In the genomic region with DNA sequence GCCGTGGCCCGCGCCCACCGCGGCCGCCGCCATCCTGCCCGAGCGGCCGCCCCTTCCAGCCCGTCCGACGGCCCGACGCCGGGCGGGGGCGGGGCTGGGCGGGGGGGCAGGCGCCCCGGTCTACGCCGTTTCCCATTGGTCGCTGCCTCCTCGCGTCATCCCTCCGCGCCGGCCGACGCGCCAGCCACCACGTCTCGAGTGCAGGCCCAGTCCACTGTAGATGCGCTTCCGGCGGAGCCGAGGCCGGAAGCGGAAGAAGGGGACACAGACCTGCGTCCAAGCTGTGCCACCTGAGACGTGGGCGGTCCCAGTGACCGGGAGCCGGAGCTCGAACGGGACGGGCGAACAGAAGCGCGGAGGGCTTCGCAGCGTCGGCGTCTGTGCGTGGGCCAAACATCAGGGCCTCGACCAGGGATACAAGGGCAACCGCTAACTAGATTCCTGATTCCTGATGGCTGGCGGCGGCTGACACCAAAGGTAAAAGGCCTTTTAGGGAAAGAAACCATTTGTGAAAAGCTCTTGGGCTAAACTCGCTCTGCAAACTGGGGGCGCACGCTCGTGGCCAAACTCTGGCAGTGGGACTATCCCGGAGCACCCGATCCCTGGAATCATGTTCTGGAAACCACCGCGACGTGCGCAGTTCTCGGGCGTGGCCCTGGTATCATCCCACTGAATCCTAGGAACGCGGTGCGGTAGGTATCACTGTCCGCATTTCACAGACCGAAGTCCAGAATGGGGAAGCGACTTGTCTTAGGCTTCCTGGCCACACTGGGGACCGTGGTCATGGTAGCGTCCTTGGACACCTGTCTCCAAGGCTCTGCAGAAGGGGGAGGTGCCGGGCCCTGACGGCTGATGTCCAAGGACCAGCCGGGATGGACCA, we compare ENCODE assay signal across 8 cellular contexts. TPM values are rescaled to one million over a fixed set of nuclear protein-coding genes. Genes with fewer than 3 reads are reported as not detected.
A peak's percentile ranks its signal among the peaks of the same experiment; 100 is the strongest.
DNase-seq lines count a peak whose midpoint lies in the region; ATAC-seq and TF ChIP-seq lines count a peak whose summit lies in the region.

TSS of gene SLC35E1 (minus strand) at position 84 of the 880 bp plus-strand sequence. CDS start at position 33, 51 bp downstream.

- peak; percentile 76 for ATAC-seq in GM19395 (IDR thresholded peaks at IDR 0.05; ENCODE audit: unreplicated experiment)
- peak; percentile 58 for ATAC-seq in HG03558 (IDR thresholded peaks at IDR 0.05; ENCODE audit: extremely low read depth, unreplicated experiment)
- ATAC-seq in left lung = peak; percentile 88

- no peak for TF ChIP-seq CTCF in left lung (IDR thresholded peaks at IDR 0.05)

- peaks cover 52% of the 10 kb centered on the region for H3K4me1 Mint-ChIP-seq in dendritic cell treated with granulocyte-macrophage colony-stimulating factor and Interleukin-4, amounts not matched to agents 40 ng/mL and 50 ng/mL, for 4 days (ENCODE audit: low read depth)

- peak within 1 kb of the TSS; percentile 93 for H3K27ac Mint-ChIP-seq in dendritic cell treated with granulocyte-macrophage colony-stimulating factor and Interleukin-4, amounts not matched to agents 40 ng/mL and 50 ng/mL, for 4 days

- H3K36me3 Mint-ChIP-seq in dendritic cell treated with granulocyte-macrophage colony-stimulating factor and Interleukin-4, amounts not matched to agents 40 ng/mL and 50 ng/mL, for 4 days (ENCODE audit: low read depth) = peaks cover 90% of the 10 kb centered on the region

- H3K4me1 ChIP-seq in left lung = peaks cover 35 to 52% of the 10 kb centered on the region in 2 donors

- H3K27me3 Mint-ChIP-seq in dendritic cell treated with granulocyte-macrophage colony-stimulating factor and Interleukin-4, amounts not matched to agents 40 ng/mL and 50 ng/mL, for 4 days = no peaks in the 10 kb centered on the region

- H3K9me3 Mint-ChIP-seq in dendritic cell treated with granulocyte-macrophage colony-stimulating factor and Interleukin-4, amounts not matched to agents 40 ng/mL and 50 ng/mL, for 4 days = no peaks in the 10 kb centered on the region

- no peaks in the 10 kb centered on the region for H3K9me3 ChIP-seq in left lung

- peak within 1 kb of the TSS; percentile 95 for H3K4me3 ChIP-seq in left lung

- H3K36me3 ChIP-seq in left lung = peaks cover 0 to 50% of the 10 kb centered on the region in 2 donors

- intact Hi-C loops in dendritic cell treated with granulocyte-macrophage colony-stimulating factor and Interleukin-4, amounts not matched to agents 40 ng/mL and 50 ng/mL, for 4 days (cut with micrococcal nuclease) = loop anchor here (1.0 to 5.0 kb wide), 3 partner anchors 12 to 55 kb away; partner anchors contain the start of genes CHERP and MED26
- intact Hi-C loops in left lung (cut with DNase I) = loop anchor here in 1 of 2 donors (10.0 kb wide), 1 partner anchor 52 kb away; the partner anchor contains the start of gene MED26

- DNase-seq in CD1c-positive myeloid dendritic cell (ENCODE audit: extremely low spot score) = peak; percentile 97
- DNase-seq in NCI-H748 (lab: John Stamatoyannopoulos, UW; ENCODE audit: unreplicated experiment) = peak; percentile 96
- peak; percentile 86 for DNase-seq in activated CD4-positive, alpha-beta T cell treated with anti-CD3 and anti-CD28 coated beads, Interleukin-2, amount 50 U/mL, for 4 hours
- DNase-seq in left lung = peak; percentile 96 to 97
- DNase-seq in stimulated activated CD4-positive, alpha-beta T cell treated with anti-CD3 and anti-CD28 coated beads, Interleukin-2, amount 100 ng/mL, for 4 hours (ENCODE audit: low read depth) = peak; percentile 85

- peak within 1 kb of the TSS; percentile 94 for H3K4me3 Mint-ChIP-seq in dendritic cell treated with granulocyte-macrophage colony-stimulating factor and Interleukin-4, amounts not matched to agents 40 ng/mL and 50 ng/mL, for 4 days

- H3K27ac ChIP-seq in left lung = peak within 1 kb of the TSS; percentile 58 to 88

- H3K27me3 ChIP-seq in left lung = no peaks in the 10 kb centered on the region

RNA-seq across cellular contexts. Expression of gene SLC35E1, which starts in this region (rescaled TPM):
- 10 to 100 TPM; 47.0 to 55.9 TPM for total RNA-seq in left lung

Comparison
In these comparisons a context has a peak if more than half of its experiments do, and no peak if none do; other contexts are left out.
1. Peak in every context shown above with its lines: DNase-seq, ATAC-seq, H3K4me3 ChIP-seq and H3K27ac ChIP-seq.